In the genomic region with DNA sequence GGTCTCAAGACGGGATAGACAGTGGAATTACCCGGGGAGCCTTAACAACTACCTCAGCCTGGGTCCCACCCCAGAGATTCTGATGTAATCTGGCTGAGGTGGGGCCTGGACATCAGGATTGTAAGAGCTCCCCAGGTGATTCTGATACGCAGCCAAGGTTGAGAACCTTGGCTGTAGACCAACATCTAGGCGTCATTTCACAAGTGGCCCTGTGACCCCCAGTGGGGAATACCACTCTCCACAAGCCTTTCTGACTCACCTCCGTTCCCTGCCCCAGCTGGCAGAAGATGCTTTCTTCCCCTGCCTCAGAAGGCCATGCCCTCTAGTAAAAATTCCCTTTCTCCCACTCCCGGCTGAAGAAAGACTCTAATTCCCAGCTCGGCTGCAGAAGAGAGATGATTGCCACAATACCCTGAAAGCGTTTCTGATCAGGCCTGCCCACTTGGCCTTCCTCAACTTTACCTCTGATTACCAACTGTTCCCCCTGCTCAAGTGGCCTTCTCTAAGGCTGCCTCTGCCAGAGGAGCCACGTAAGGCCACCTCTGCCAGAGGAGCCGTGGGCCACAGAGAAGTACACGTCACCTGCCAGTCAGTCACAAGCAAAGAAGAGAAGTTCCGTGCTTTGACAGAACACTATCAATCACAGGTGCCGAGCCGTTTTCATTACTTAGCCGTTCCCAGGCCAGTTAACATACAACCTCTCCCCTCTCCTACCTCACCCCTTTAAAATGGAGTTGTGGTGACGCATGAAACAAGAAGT, we compare ENCODE assay signal across 14 cellular contexts.
DNase-seq lines count a peak whose midpoint lies in the region; ATAC-seq, FAIRE-seq and TF ChIP-seq lines count a peak whose summit lies in the region.
"Had no signal": no experiment of that assay in that cellular context is flagged by ENCODE, and none has a peak within 500 bp of the region (broad histone marks: within the 10 kb centered on the region; RNA-seq: fewer than 3 reads in every experiment).

No MANE protein-coding gene starts in this region.

- peak overlapping the region; percentile 16 to 51 for H3K27ac ChIP-seq in ovary
- H3K27ac ChIP-seq: cardiac muscle cell had no signal

- WGBS in ovary, 3 donors, result 71 to 77% (median 75%) methylated on average over 16 of the region's 16 CpGs

- H3K9me3 ChIP-seq in ovary, result no peaks in the 10 kb centered on the region

- ATAC-seq in GM18502 (IDR thresholded peaks at IDR 0.05; ENCODE audit: poor library complexity, unreplicated experiment) (peak; percentile 67), HG02798 (IDR thresholded peaks at IDR 0.05; ENCODE audit: poor library complexity, unreplicated experiment) (peak; percentile 72), GM19035 (IDR thresholded peaks at IDR 0.05; ENCODE audit: unreplicated experiment) (no peak)

- no peak overlapping the region for H3K27ac Mint-ChIP-seq in activated naive CD8-positive, alpha-beta T cell treated with anti-CD3 and anti-CD28 coated beads for 36 hours
- H3K27ac Mint-ChIP-seq: CD8-positive, alpha-beta memory T cell; T-helper 1 cell treated with Interleukin-12 subunit alpha and Interleukin-12 subunit beta and Interleukin-4 antibody, amounts not matched to agents 30 μg/mL and 1 μg/mL, for 36 hours had no signal

- no peak overlapping the region for H3K4me3 Mint-ChIP-seq in activated naive CD8-positive, alpha-beta T cell treated with anti-CD3 and anti-CD28 coated beads for 36 hours
- H3K4me3 Mint-ChIP-seq: CD8-positive, alpha-beta memory T cell; T-helper 1 cell treated with Interleukin-12 subunit alpha and Interleukin-12 subunit beta and Interleukin-4 antibody, amounts not matched to agents 30 μg/mL and 1 μg/mL, for 36 hours had no signal

- H3K27me3 ChIP-seq in ovary, result no peaks in the 10 kb centered on the region
- H3K27me3 ChIP-seq: cardiac muscle cell had no signal

- no peak for FAIRE-seq in GM12891 (lab: Jason Lieb, UNC)
- FAIRE-seq: small intestine had no signal

- DNase-seq in amniotic epithelial cell (ENCODE audit: low read depth) (peak; percentile 70), ovary (no peak), GM12891 (ENCODE audit: insufficient read length, low spot score) (no peak), OCI-M2 (lab: John Stamatoyannopoulos, UW; ENCODE audit: unreplicated experiment) (no peak)
- DNase-seq in activated naive CD8-positive, alpha-beta T cell treated with anti-CD3 and anti-CD28 coated beads for 36 hours, result no peak
- DNase-seq: CD8-positive, alpha-beta memory T cell; foreskin melanocyte; MM.1S; small intestine had no signal

- no peak for TF ChIP-seq CTCF in ovary (IDR thresholded peaks at IDR 0.05)

- H3K4me3 ChIP-seq in ovary, result no peak overlapping the region
- H3K4me3 ChIP-seq: cardiac muscle cell had no signal

- no peaks in the 10 kb centered on the region for H3K27me3 Mint-ChIP-seq in activated naive CD8-positive, alpha-beta T cell treated with anti-CD3 and anti-CD28 coated beads for 36 hours

- H3K9me3 Mint-ChIP-seq in activated naive CD8-positive, alpha-beta T cell treated with anti-CD3 and anti-CD28 coated beads for 36 hours, result no peaks in the 10 kb centered on the region
- H3K9me3 Mint-ChIP-seq: CD8-positive, alpha-beta memory T cell; T-helper 1 cell treated with Interleukin-12 subunit alpha and Interleukin-12 subunit beta and Interleukin-4 antibody, amounts not matched to agents 30 μg/mL and 1 μg/mL, for 36 hours had no signal

- intact Hi-C loops in ovary (cut with DNase I), result loop anchor here in 2 of 4 donors (5.0 to 10.0 kb wide), 2 partner anchors 116 to 124 kb away; partner anchors contain the start of gene PKDCC (in 1 of the 2)

- no peaks in the 10 kb centered on the region for H3K36me3 Mint-ChIP-seq in activated naive CD8-positive, alpha-beta T cell treated with anti-CD3 and anti-CD28 coated beads for 36 hours

- no peaks in the 10 kb centered on the region for H3K36me3 ChIP-seq in ovary
- H3K36me3 ChIP-seq: cardiac muscle cell had no signal

- H3K4me1 ChIP-seq in ovary (ENCODE audit: insufficient read depth), result peaks cover 39% of the 10 kb centered on the region

- no peaks in the 10 kb centered on the region for H3K4me1 Mint-ChIP-seq in activated naive CD8-positive, alpha-beta T cell treated with anti-CD3 and anti-CD28 coated beads for 36 hours

- TF ChIP-seq EP300 in ovary (IDR thresholded peaks at IDR 0.05), result no peak

- no peak for TF ChIP-seq POLR2A in ovary (IDR thresholded peaks at IDR 0.05)
- TF ChIP-seq POLR2A in GM12891 (IDR thresholded peaks at IDR 0.05; ENCODE audit: low read depth, low read length), result no peak

TF ChIP-seq in GM12891, 5 proteins besides CTCF, POLR2A, EP300 and RAD21:
- TF ChIP-seq TAF1 (IDR thresholded peaks at IDR 0.05; ENCODE audit: low read depth, low read length), result no peak
- no peak for TF ChIP-seq POLR2AphosphoS5 (IDR thresholded peaks at IDR 0.05; ENCODE audit: low read depth, low read length)
- TF ChIP-seq POU2F2 (IDR thresholded peaks at IDR 0.05; ENCODE audit: low read depth, low read length), result no peak
- no peak for TF ChIP-seq SPI1 (IDR thresholded peaks at IDR 0.05; ENCODE audit: low read depth, low read length)
- no peak for TF ChIP-seq PAX5 (IDR thresholded peaks at IDR 0.05; ENCODE audit: insufficient read depth, low read length, severe bottlenecking)
TF ChIP-seq in GM12891: peak in this region for 0.
